1 cellular context compared by ENCODE assay signal in the genomic region with DNA sequence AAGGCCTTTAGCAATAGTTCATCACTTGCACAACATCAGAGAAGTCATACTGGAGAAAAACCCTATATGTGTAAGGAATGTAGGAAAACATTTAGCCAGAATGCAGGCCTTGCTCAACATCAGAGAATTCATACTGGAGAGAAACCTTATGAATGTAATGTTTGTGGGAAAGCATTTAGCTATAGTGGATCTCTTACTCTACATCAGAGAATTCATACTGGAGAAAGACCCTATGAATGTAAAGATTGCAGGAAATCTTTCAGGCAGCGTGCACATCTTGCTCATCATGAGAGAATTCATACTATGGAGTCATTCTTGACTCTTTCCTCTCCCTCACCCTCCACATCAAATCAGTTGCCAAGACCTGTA.
TF ChIP-seq lines count a peak whose summit lies in the region.

No MANE protein-coding gene starts in this region.

TF ChIP-seq in GM23338, 12 proteins besides CTCF, POLR2A, EP300 and RAD21:
- TF ChIP-seq NANOG (IDR thresholded peaks at IDR 0.05; ENCODE audit: borderline replicate concordance) (no peak), ZNF462 (CRISPR knock-in tag; IDR thresholded peaks at IDR 0.05) (no peak), ETS1 (IDR thresholded peaks at IDR 0.05) (no peak), JUNB (IDR thresholded peaks at IDR 0.05; ENCODE audit: unreplicated experiment) (no peak)
TF ChIP-seq in GM23338: peak in this region for 0.
